In genomic region chr17:42585353-42585752, GRCh38 we compare ENCODE assay signal across 1 cellular context.
TF ChIP-seq lines count a peak whose summit lies in the region.

No MANE protein-coding gene starts in this region.

TF ChIP-seq in IMR-90, 13 proteins besides CTCF, POLR2A, EP300 and RAD21:
- TF ChIP-seq MAFK (IDR thresholded peaks at IDR 0.05; ENCODE audit: low read depth, low read length) (no peak), NFE2L2 (IDR thresholded peaks at IDR 0.05; ENCODE audit: low read depth, low read length) (no peak), USF2 (IDR thresholded peaks at IDR 0.05; ENCODE audit: low read depth, low read length) (no peak), CEBPB (IDR thresholded peaks at IDR 0.05; ENCODE audit: low read depth, low read length) (no peak), RFX5 (IDR thresholded peaks at IDR 0.05; ENCODE audit: low read depth, low read length) (no peak), ELK1 (IDR thresholded peaks at IDR 0.05; ENCODE audit: borderline replicate concordance, low read depth, low read length) (no peak), FOS (IDR thresholded peaks at IDR 0.05; ENCODE audit: low read depth, low read length) (no peak)
